ENCODE assay signal across 8 cellular contexts in genomic region chr12:75816892-75817291, GRCh38.
DNase-seq lines count a peak whose midpoint lies in the region; ATAC-seq and TF ChIP-seq lines count a peak whose summit lies in the region.

No MANE protein-coding gene starts in this region.

- H3K9me3 Mint-ChIP-seq in H9 = no peaks in the 10 kb centered on the region

- no peak overlapping the region for H3K9ac ChIP-seq in H9 (ENCODE audit: extremely low read depth, insufficient read length, low read length)

- no peak overlapping the region for H2BK5ac ChIP-seq in H9 (ENCODE audit: insufficient read length, low read length)

- TF ChIP-seq CTCF in C4-2B (conservative IDR thresholded peaks at IDR 0.05) (peak; percentile 28), H9 (conservative IDR thresholded peaks at IDR 0.05) (no peak)

- no peaks in the 10 kb centered on the region for H4K20me1 ChIP-seq in H9 (ENCODE audit: control insufficient read depth, insufficient read depth, insufficient read length)

- H3K79me1 ChIP-seq in H9 (ENCODE audit: insufficient read depth, low read depth, low read length, poor library complexity, severe bottlenecking) = no peaks in the 10 kb centered on the region

- no peak overlapping the region for H4K91ac ChIP-seq in H9 (ENCODE audit: insufficient read length, low read depth, low read length)

- no peaks in the 10 kb centered on the region; a peak in 1 of 7 replicates for H3K36me3 Mint-ChIP-seq in H9 (ENCODE audit: insufficient read depth in 1 of 3, low read depth in 3 of 3)

- no peak overlapping the region for H2BK12ac ChIP-seq in H9 (ENCODE audit: insufficient read length, low read depth, low read length)

- H3K79me2 ChIP-seq in H9 (ENCODE audit: insufficient read depth, low read length) = no peaks in the 10 kb centered on the region

- H3K27ac ChIP-seq in C4-2B (no peak overlapping the region), H9 (ENCODE audit: insufficient read length, low read depth, low read length) (no peak overlapping the region)

- H2BK120ac ChIP-seq in H9 (ENCODE audit: low read depth, low read length, poor library complexity, severe bottlenecking) = no peak overlapping the region

- H3K56ac ChIP-seq in H9 (ENCODE audit: insufficient read length, low read depth, low read length) = no peak overlapping the region

- no peak overlapping the region for H4K5ac ChIP-seq in H9 (ENCODE audit: insufficient read length, low read depth, low read length)

- peaks cover 45 to 46% of the 10 kb centered on the region in 2 experiments for H3K4me1 Mint-ChIP-seq in H9

- WGBS in H9 (ENCODE audit: extremely low coverage, insufficient read length, low lambda C conversion rate) = no CpG with 5 or more reads among the region's 1 CpG

- H3T11ph ChIP-seq in H9 (ENCODE audit: low read length) = no peak overlapping the region

- peaks cover 6% of the 10 kb centered on the region for H3K27me3 Mint-ChIP-seq in H9 (ENCODE audit: low read depth)

- H3K18ac ChIP-seq in H9 (ENCODE audit: insufficient read length, low read depth, low read length) = no peak overlapping the region

- DNase-seq in HCEC 1CT (peak; percentile 93), RPMI7951 (ENCODE audit: low read depth) (peak; percentile 93), glomerular visceral epithelial cell (ENCODE audit: extremely low spot score) (peak; percentile 60), H9 (no peak), SK-N-DZ (ENCODE audit: low spot score) (no peak)

- no peak overlapping the region for H4K8ac ChIP-seq in H9 (replicated peaks; ENCODE audit: insufficient read length, low read depth, low read length)

- no peaks in the 10 kb centered on the region for H3K23me2 ChIP-seq in H9 (ENCODE audit: insufficient read length, low read depth, low read length, poor library complexity, severe bottlenecking)

- ATAC-seq in GM19463 (IDR thresholded peaks at IDR 0.05; ENCODE audit: unreplicated experiment) (no peak), HG02870 (IDR thresholded peaks at IDR 0.05; ENCODE audit: unreplicated experiment) (no peak)

- no peak overlapping the region for H3K23ac ChIP-seq in H9 (ENCODE audit: insufficient read length, low read depth, low read length)

- no peaks in the 10 kb centered on the region for H3K9me3 ChIP-seq in H9 (ENCODE audit: control insufficient read depth, low read depth, low read length)

- no peak overlapping the region for H2BK20ac ChIP-seq in H9 (ENCODE audit: low read depth, low read length, poor library complexity, severe bottlenecking)

- H3K27me3 ChIP-seq in H9 (ENCODE audit: insufficient read depth, low read length) = no peaks in the 10 kb centered on the region

- H3K4ac ChIP-seq in H9 (ENCODE audit: low read depth, low read length) = no peak overlapping the region

- H2AFZ ChIP-seq in H9 (ENCODE audit: low read length) = no peak overlapping the region

- no peak overlapping the region for H2BK15ac ChIP-seq in H9 (ENCODE audit: low read depth, low read length)

- H3K14ac ChIP-seq in H9 (ENCODE audit: insufficient read depth, low read length) = no peak overlapping the region

- H3K4me3 Mint-ChIP-seq in H9 = no peak overlapping the region

- H3K27ac Mint-ChIP-seq in H9 = no peak overlapping the region

- H3K4me2 ChIP-seq in H9 (ENCODE audit: insufficient read depth, insufficient read length, low read length) = no peak overlapping the region

- H2AK5ac ChIP-seq in H9 (ENCODE audit: insufficient read length, low read length) = no peak overlapping the region

- H3K4me1 ChIP-seq in H9 (ENCODE audit: insufficient read depth, low read length) = peaks cover 12% of the 10 kb centered on the region; the same call in 1 of the 2 replicates

Comparison
In these comparisons a context has a peak if more than half of its experiments do, and no peak if none do; other contexts are left out.
1. DNase-seq: peak in HCEC 1CT (single experiment), RPMI7951 (single experiment) and glomerular visceral epithelial cell (single experiment); none in H9 (single experiment) and SK-N-DZ (single experiment).